10 cellular contexts compared by ENCODE assay signal in the genomic region with DNA sequence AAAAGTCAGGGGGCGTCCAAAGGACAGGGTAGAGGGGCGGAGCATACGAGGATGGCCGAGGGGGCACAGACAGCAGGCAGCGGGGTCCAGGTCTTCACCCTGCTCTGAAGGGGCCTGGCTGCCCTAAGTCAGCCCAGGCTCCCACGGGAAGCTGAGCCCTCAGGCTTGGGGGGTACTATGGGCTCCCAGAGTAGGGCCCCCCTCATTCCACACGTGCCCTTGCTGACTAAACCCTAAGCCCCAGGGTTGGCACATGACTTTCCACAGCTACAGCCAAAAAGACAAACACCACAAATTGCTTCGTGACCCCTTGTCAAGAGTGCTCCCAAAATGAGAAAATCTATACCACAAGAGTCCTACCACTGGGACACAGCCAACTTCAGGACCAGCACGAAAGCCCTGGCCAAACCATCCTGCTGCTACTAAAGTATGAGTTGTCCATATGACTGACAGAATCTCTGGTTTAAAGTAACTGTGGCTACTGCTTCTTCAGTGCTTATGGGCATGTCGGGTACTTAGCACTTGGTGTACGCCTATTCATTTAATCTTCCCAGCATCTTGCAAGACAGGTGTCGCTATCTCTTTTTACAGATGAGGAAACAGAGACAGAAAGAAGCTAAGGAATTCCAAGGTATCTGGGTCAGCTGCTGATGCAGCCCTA.
DNase-seq lines count a peak whose midpoint lies in the region; ATAC-seq, FAIRE-seq and TF ChIP-seq lines count a peak whose summit lies in the region.
"Had no signal": no experiment of that assay in that cellular context is flagged by ENCODE, and none has a peak within 500 bp of the region (broad histone marks: within the 10 kb centered on the region; RNA-seq: fewer than 3 reads in every experiment).

No MANE protein-coding gene starts in this region.

- no peaks in the 10 kb centered on the region for H3K9me3 ChIP-seq in pancreas

- no peak for DNase-seq in activated T-helper 1 cell treated with anti-CD3 and anti-CD28 coated beads, Interleukin-12 subunit alpha, Interleukin-12 subunit beta, Interleukin-2, Interleukin-4 antibody, amounts not matched to agents 30 ng/mL and 10 ng/mL and 1 ng/mL, durations not matched to agents 14 hours and 24 hours and 36 hours (ENCODE audit: low spot score)
- DNase-seq in pancreas (peak in 1 of 6 donors; percentile 44), SKM-1 (lab: John Stamatoyannopoulos, UW; ENCODE audit: unreplicated experiment) (no peak), SIG-M5 treated with dmso at 0.1 percent for 504 hours (lab: John Stamatoyannopoulos, UW; ENCODE audit: unreplicated experiment) (no peak), germinal center (ENCODE audit: low spot score) (no peak)
- DNase-seq: stimulated activated CD4-positive, alpha-beta T cell treated with anti-CD3 and anti-CD28 coated beads, Interleukin-2, amount 100 ng/mL, for 48 hours had no signal

- H3K27me3 Mint-ChIP-seq in activated T-helper 1 cell treated with anti-CD3 and anti-CD28 coated beads, Interleukin-12 subunit alpha, Interleukin-12 subunit beta, Interleukin-2, Interleukin-4 antibody, amounts not matched to agents 30 ng/mL and 10 ng/mL and 1 ng/mL, durations not matched to agents 14 hours and 24 hours and 36 hours (ENCODE audit: insufficient read depth) = no peaks in the 10 kb centered on the region

- H3K27ac ChIP-seq in pancreas = peak overlapping the region in 3 of 4 donors; percentile 9 to 78 (median 47)

- FAIRE-seq in pancreas (lab: Jason Lieb, UNC) = no peak
- FAIRE-seq: keratinocyte had no signal

- peak overlapping the region; percentile 31 for H3K4me3 Mint-ChIP-seq in activated T-helper 1 cell treated with anti-CD3 and anti-CD28 coated beads, Interleukin-12 subunit alpha, Interleukin-12 subunit beta, Interleukin-2, Interleukin-4 antibody, amounts not matched to agents 30 ng/mL and 10 ng/mL and 1 ng/mL, durations not matched to agents 14 hours and 24 hours and 36 hours

- no peak for TF ChIP-seq CTCF in pancreas (IDR thresholded peaks at IDR 0.05)

- no peaks in the 10 kb centered on the region for H3K36me3 ChIP-seq in pancreas

- H3K27ac Mint-ChIP-seq in activated T-helper 1 cell treated with anti-CD3 and anti-CD28 coated beads, Interleukin-12 subunit alpha, Interleukin-12 subunit beta, Interleukin-2, Interleukin-4 antibody, amounts not matched to agents 30 ng/mL and 10 ng/mL and 1 ng/mL, durations not matched to agents 14 hours and 24 hours and 36 hours = peak overlapping the region; percentile 76

- H3K4me3 ChIP-seq in pancreas = no peak overlapping the region

- H3K36me3 Mint-ChIP-seq in activated T-helper 1 cell treated with anti-CD3 and anti-CD28 coated beads, Interleukin-12 subunit alpha, Interleukin-12 subunit beta, Interleukin-2, Interleukin-4 antibody, amounts not matched to agents 30 ng/mL and 10 ng/mL and 1 ng/mL, durations not matched to agents 14 hours and 24 hours and 36 hours (ENCODE audit: low read depth) = peaks cover 8% of the 10 kb centered on the region

- peaks cover 99% of the 10 kb centered on the region for H3K4me1 Mint-ChIP-seq in activated T-helper 1 cell treated with anti-CD3 and anti-CD28 coated beads, Interleukin-12 subunit alpha, Interleukin-12 subunit beta, Interleukin-2, Interleukin-4 antibody, amounts not matched to agents 30 ng/mL and 10 ng/mL and 1 ng/mL, durations not matched to agents 14 hours and 24 hours and 36 hours (ENCODE audit: low read depth)

- H3K9me3 Mint-ChIP-seq in activated T-helper 1 cell treated with anti-CD3 and anti-CD28 coated beads, Interleukin-12 subunit alpha, Interleukin-12 subunit beta, Interleukin-2, Interleukin-4 antibody, amounts not matched to agents 30 ng/mL and 10 ng/mL and 1 ng/mL, durations not matched to agents 14 hours and 24 hours and 36 hours = no peaks in the 10 kb centered on the region

- H3K27me3 ChIP-seq in pancreas = peaks cover 0 to 3% (median 0%) of the 10 kb centered on the region in 4 donors

- H3K4me1 ChIP-seq in pancreas = peaks cover 0 to 40% (median 18%) of the 10 kb centered on the region in 3 donors

- peak; percentile 4 for ATAC-seq in GM18511 (IDR thresholded peaks at IDR 0.05; ENCODE audit: unreplicated experiment)
- peak; percentile 2 for ATAC-seq in HG02938 (IDR thresholded peaks at IDR 0.05; ENCODE audit: unreplicated experiment)
- ATAC-seq in pancreas = peak in 1 of 4 donors; percentile 3
- no peak for ATAC-seq in HG02798 (IDR thresholded peaks at IDR 0.05; ENCODE audit: poor library complexity, unreplicated experiment)

- WGBS in pancreas, 2 donors = 75 to 79% methylated on average over 12 of the region's 12 CpGs

- intact Hi-C loops in activated T-helper 1 cell treated with anti-CD3 and anti-CD28 coated beads, Interleukin-12 subunit alpha, Interleukin-12 subunit beta, Interleukin-2, Interleukin-4 antibody, amounts not matched to agents 30 ng/mL and 10 ng/mL and 1 ng/mL, durations not matched to agents 14 hours and 24 hours and 36 hours (cut with micrococcal nuclease) = loop anchor here (5.0 kb wide), 1 partner anchor 241 kb away; no protein-coding TSS in a partner anchor
- intact Hi-C loops in pancreas (cut with DNase I) = no loop called here
